Comparison of ENCODE assay signal across 23 cellular contexts in the genomic region with DNA sequence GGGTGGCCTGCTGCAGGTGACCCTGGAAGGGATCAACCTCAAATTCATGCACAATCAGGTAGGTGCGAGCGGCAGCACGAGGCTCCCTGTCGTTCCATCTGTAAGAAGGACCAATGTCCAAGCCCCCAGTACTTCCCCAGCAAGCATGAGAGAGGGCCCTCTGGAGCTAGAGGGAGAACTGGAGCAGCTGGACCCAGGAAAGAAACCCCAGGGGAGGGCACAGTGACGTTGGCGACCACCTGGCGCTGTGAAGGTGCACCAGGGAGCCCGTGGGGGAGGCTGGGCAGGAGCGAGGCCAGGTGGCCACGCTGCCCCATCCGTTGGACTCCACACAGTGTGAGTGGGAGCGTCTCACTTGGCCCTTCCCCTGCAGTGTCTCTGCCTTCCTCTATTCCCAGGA. TPM values are rescaled to one million over a fixed set of nuclear protein-coding genes. Genes with fewer than 3 reads are reported as not detected.
"Had no signal": no experiment of that assay in that cellular context is flagged by ENCODE, and none has a peak within 500 bp of the region (broad histone marks: within the 10 kb centered on the region; RNA-seq: fewer than 3 reads in every experiment).

No MANE protein-coding gene starts in this region.

- DNase-seq: activated CD4-positive, alpha-beta T cell treated with anti-CD3 and anti-CD28 coated beads for 48 hours; activated CD8-positive, alpha-beta T cell treated with anti-CD3 and anti-CD28 coated beads, Interleukin-2, amount 10 ng/mL, durations not matched to agents 7 days and 5 days; activated naive CD4-positive, alpha-beta T cell; activated naive CD8-positive, alpha-beta T cell treated with anti-CD3 and anti-CD28 coated beads for 36 hours; activated T-cell treated with anti-CD3 and anti-CD28 coated beads, Interleukin-2, amount 50 U/mL, for 1 hour; amygdala; effector CD8-positive, alpha-beta T cell; foreskin melanocyte; hippocampal formation; kidney glomerular epithelial cell; left ventricle myocardium inferior; mammary epithelial cell; midbrain; natural killer cell; stimulated activated CD4-positive, alpha-beta T cell treated with anti-CD3 and anti-CD28 coated beads, Interleukin-4, amount 100 ng/mL, for 24 hours; stimulated activated naive CD8-positive, alpha-beta T cell treated with anti-CD3 and anti-CD28 coated beads, Interleukin-15, Interleukin-2, amounts not matched to agents 100 U/mL and 50 U/mL, for 24 hours; upper lobe of right lung had no signal

- H3K36me3 Mint-ChIP-seq: natural killer cell had no signal

- H3K9me3 ChIP-seq: left ventricle myocardium inferior, prostate gland, upper lobe of right lung had no signal

- H3K9me3 Mint-ChIP-seq: activated naive CD8-positive, alpha-beta T cell treated with anti-CD3 and anti-CD28 coated beads for 36 hours; dendritic cell treated with granulocyte-macrophage colony-stimulating factor and Interleukin-4, amounts not matched to agents 40 ng/mL and 50 ng/mL, for 4 days; natural killer cell had no signal

- H3K27ac ChIP-seq: prostate gland, upper lobe of right lung had no signal

- H3K27me3 Mint-ChIP-seq: activated naive CD8-positive, alpha-beta T cell treated with anti-CD3 and anti-CD28 coated beads for 36 hours; dendritic cell treated with granulocyte-macrophage colony-stimulating factor and Interleukin-4, amounts not matched to agents 40 ng/mL and 50 ng/mL, for 4 days had no signal

- H3K4me1 ChIP-seq: prostate gland, upper lobe of right lung had no signal

- H3K4me1 Mint-ChIP-seq: activated naive CD8-positive, alpha-beta T cell treated with anti-CD3 and anti-CD28 coated beads for 36 hours had no signal

- H3K27me3 ChIP-seq: upper lobe of right lung had no signal

- H3K4me3 ChIP-seq: left ventricle myocardium inferior, prostate gland, upper lobe of right lung had no signal

- H3K27ac Mint-ChIP-seq: activated CD8-positive, alpha-beta T cell treated with anti-CD3 and anti-CD28 coated beads, Interleukin-2, amount 10 ng/mL, durations not matched to agents 7 days and 5 days; activated naive CD8-positive, alpha-beta T cell treated with anti-CD3 and anti-CD28 coated beads for 36 hours; dendritic cell treated with granulocyte-macrophage colony-stimulating factor and Interleukin-4, amounts not matched to agents 40 ng/mL and 50 ng/mL, for 4 days had no signal

- H3K4me3 Mint-ChIP-seq: activated CD8-positive, alpha-beta T cell treated with anti-CD3 and anti-CD28 coated beads, Interleukin-2, amount 10 ng/mL, durations not matched to agents 7 days and 5 days; activated naive CD8-positive, alpha-beta T cell treated with anti-CD3 and anti-CD28 coated beads for 36 hours; dendritic cell treated with granulocyte-macrophage colony-stimulating factor and Interleukin-4, amounts not matched to agents 40 ng/mL and 50 ng/mL, for 4 days; natural killer cell had no signal

- ATAC-seq: activated CD8-positive, alpha-beta T cell treated with anti-CD3 and anti-CD28 coated beads, Interleukin-2, amount 10 ng/mL, durations not matched to agents 7 days and 5 days; stimulated activated naive CD8-positive, alpha-beta T cell treated with anti-CD3 and anti-CD28 coated beads, Interleukin-15, Interleukin-2, amounts not matched to agents 100 U/mL and 50 U/mL, for 24 hours; upper lobe of right lung had no signal

RNA-seq across cellular contexts. Expression of a gene that starts 28.0 kb away (rescaled TPM):
- total RNA-seq: activated CD8-positive, alpha-beta T cell treated with anti-CD3 and anti-CD28 coated beads, Interleukin-2, amount 10 ng/mL, durations not matched to agents 7 days and 5 days; activated naive CD8-positive, alpha-beta T cell treated with anti-CD3 and anti-CD28 coated beads for 36 hours; chondrocyte; mammary epithelial cell; osteocyte; T-helper 2 cell treated with Interferon-gamma antibody and Interleukin-4, amounts not matched to agents 100 ng/mL and 5 ng/mL, for 36 hours had no signal

RNA-seq across cellular contexts. Expression of a gene that starts 53.8 kb away (rescaled TPM):
- total RNA-seq: activated CD8-positive, alpha-beta T cell treated with anti-CD3 and anti-CD28 coated beads, Interleukin-2, amount 10 ng/mL, durations not matched to agents 7 days and 5 days; bronchial epithelial cell; chondrocyte; mammary epithelial cell; osteocyte; T-helper 2 cell treated with Interferon-gamma antibody and Interleukin-4, amounts not matched to agents 100 ng/mL and 5 ng/mL, for 36 hours had no signal
